Comparison of ENCODE assay signal across 1 cellular context in the genomic region with DNA sequence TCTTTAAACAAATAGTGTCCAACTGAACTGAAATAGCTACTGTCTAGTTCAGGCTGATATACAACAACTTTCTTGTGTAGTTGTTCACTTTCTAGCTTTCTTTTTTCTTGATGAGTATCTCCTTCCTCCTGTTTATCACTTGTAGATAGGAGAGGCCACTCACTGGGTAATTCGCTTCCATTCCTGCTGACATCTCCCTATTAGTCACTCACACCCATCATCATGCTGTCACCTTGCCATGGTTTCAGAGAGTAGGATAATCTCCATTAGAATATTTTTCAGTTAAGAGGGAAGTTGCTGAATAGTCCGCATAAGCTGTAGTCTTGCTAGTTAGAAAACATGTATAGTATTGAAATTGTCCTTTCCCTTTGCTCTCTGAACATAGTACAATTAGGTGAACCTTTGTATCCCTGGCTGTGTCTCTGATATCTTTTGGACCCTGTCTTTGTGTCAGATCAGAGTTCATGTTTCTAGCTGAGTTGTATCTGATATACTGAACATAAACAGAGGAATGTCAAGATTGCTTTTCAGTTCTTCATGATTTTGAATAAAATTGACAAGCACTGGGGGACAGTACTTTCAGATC.
TF ChIP-seq lines count a peak whose summit lies in the region.

No MANE protein-coding gene starts in this region.

TF ChIP-seq in liver, 16 proteins besides CTCF, POLR2A, EP300 and RAD21 (continued from another document):
- peak; percentile 65 for TF ChIP-seq FOXA2 (IDR thresholded peaks at IDR 0.05)
- TF ChIP-seq, protein P1, sequence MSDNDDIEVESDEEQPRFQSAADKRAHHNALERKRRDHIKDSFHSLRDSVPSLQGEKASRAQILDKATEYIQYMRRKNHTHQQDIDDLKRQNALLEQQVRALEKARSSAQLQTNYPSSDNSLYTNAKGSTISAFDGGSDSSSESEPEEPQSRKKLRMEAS (IDR thresholded peaks at IDR 0.05) = peak; percentile 80
- no peak for TF ChIP-seq TAF1 (conservative IDR thresholded peaks at IDR 0.05)
- TF ChIP-seq HNF4G (IDR thresholded peaks at IDR 0.05) = peak; percentile 99
- TF ChIP-seq, protein P2, sequence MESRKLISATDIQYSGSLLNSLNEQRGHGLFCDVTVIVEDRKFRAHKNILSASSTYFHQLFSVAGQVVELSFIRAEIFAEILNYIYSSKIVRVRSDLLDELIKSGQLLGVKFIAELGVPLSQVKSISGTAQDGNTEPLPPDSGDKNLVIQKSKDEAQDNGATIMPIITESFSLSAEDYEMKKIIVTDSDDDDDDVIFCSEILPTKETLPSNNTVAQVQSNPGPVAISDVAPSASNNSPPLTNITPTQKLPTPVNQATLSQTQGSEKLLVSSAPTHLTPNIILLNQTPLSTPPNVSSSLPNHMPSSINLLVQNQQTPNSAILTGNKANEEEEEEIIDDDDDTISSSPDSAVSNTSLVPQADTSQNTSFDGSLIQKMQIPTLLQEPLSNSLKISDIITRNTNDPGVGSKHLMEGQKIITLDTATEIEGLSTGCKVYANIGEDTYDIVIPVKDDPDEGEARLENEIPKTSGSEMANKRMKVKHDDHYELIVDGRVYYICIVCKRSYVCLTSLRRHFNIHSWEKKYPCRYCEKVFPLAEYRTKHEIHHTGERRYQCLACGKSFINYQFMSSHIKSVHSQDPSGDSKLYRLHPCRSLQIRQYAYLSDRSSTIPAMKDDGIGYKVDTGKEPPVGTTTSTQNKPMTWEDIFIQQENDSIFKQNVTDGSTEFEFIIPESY (IDR thresholded peaks at IDR 0.05) = no peak
- peak; percentile 97 for TF ChIP-seq SP1 (IDR thresholded peaks at IDR 0.05)
- peak; percentile 60 to 91 for TF ChIP-seq JUND (IDR thresholded peaks at IDR 0.05)
